ENCODE assay signal across 1 cellular context in genomic region chr2:105449083-105449482, GRCh38.
A peak's percentile ranks its signal among the peaks of the same experiment; 100 is the strongest.
TF ChIP-seq lines count a peak whose summit lies in the region.

No MANE protein-coding gene starts in this region.

TF ChIP-seq in K562, 482 proteins besides CTCF, POLR2A, EP300 and RAD21 (continued from another document):
- TF ChIP-seq MAZ (CRISPR knock-in tag; conservative IDR thresholded peaks at IDR 0.05 in 1 of 2, IDR thresholded peaks at IDR 0.05 in 1 of 2) (no peak), ZBTB1 (CRISPR knock-in tag; IDR thresholded peaks at IDR 0.05; ENCODE audit: borderline replicate concordance, low read depth) (no peak), ZEB2 (IDR thresholded peaks at IDR 0.05) (peak; percentile 30; the same call in 1 of the 2 replicates), CBFA2T2 (conservative IDR thresholded peaks at IDR 0.05) (0 out of 2 replicates have a peak, but pooled peaks have one; percentile 4), RBM22 (IDR thresholded peaks at IDR 0.05; ENCODE audit: low read depth, low read length, poor library complexity, severe bottlenecking) (no peak), ZNF57 (CRISPR knock-in tag; IDR thresholded peaks at IDR 0.05) (no peak), CREM (IDR thresholded peaks at IDR 0.05; ENCODE audit: low read depth) (0 out of 2 replicates have a peak, but pooled peaks have one; percentile 49), KDM5B (IDR thresholded peaks at IDR 0.05; ENCODE audit: insufficient replicate concordance, low read depth, low read length) (no peak), E2F5 (CRISPR knock-in tag; IDR thresholded peaks at IDR 0.05) (no peak), HMGN3 (IDR thresholded peaks at IDR 0.05; ENCODE audit: borderline replicate concordance, extremely low read depth, insufficient read length, low read depth, low read length) (no peak), ZFP36 (IDR thresholded peaks at IDR 0.05; ENCODE audit: low read depth, low read length, partially characterized antibody) (no peak), TAL1 (IDR thresholded peaks at IDR 0.05) (peak; percentile 23; the same call in 1 of the 2 replicates), RCOR1 (IDR thresholded peaks at IDR 0.05; ENCODE audit: borderline replicate concordance in 1 of 2, low read depth in 2 of 2, low read length in 2 of 2) (peak in 1 of 2 experiments; percentile 46; a peak in 1 of 4 replicates), ZC3H11A (IDR thresholded peaks at IDR 0.05; ENCODE audit: low read depth, low read length) (no peak), ZNF512 (tag; IDR thresholded peaks at IDR 0.05) (no peak)
- TF ChIP-seq, protein P1, sequence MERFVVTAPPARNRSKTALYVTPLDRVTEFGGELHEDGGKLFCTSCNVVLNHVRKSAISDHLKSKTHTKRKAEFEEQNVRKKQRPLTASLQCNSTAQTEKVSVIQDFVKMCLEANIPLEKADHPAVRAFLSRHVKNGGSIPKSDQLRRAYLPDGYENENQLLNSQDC (CRISPR knock-in tag; IDR thresholded peaks at IDR 0.05) = no peak
